ENCODE assay signal across 12 cellular contexts in the genomic region with DNA sequence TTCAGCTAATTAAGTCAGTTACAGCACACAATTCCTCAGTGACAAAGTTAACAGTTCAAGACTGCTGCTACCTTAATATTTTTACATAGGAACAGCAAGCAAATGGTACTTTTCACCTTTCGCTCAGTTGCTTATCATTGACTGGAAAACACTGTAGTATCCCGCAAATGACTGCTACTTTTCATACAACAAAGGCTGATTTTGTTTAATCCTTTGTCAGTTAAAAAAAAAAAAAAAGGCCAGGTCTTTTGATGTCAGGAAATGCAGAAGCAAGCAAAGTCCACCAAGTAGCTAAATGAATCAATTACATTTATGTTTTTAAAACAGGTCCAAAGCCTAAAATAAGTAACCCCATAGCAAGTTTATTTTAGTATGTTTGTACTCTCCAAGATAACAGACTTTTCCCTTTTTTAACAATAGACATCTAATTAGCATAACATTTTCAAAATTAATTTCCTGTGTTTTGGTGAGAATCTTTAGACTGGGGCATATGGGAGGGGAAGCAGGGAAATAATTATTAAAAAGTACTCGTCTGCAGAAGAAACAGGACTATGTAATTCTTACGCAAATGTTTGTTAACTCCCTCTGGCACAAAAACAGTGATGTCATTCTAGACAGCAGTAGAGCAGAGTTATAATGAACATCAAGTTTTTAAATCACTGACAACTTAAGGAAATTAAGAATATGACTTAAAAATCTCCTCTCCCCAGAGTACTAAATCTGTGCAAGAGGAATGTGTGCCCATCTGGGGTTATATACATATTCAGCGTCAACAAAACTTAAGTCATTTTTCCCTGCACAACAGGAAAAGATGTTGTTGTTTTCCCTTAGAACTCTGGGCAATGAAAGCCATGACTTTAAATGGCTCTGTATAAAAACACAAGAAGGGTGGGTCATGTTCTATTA. TPM values are rescaled to one million over a fixed set of nuclear protein-coding genes. Genes with fewer than 3 reads are reported as not detected.
DNase-seq lines count a peak whose midpoint lies in the region; ATAC-seq and TF ChIP-seq lines count a peak whose summit lies in the region.
"Had no signal": no experiment of that assay in that cellular context is flagged by ENCODE, and none has a peak within 500 bp of the region (broad histone marks: within the 10 kb centered on the region; RNA-seq: fewer than 3 reads in every experiment).

No MANE protein-coding gene starts in this region.

- H2AFZ ChIP-seq in parathyroid adenoma = no peak overlapping the region

- in situ Hi-C loops in SK-MEL-5 (cut with HindIII; ENCODE audit: low pct_unique_long_range_greater_than_20kb, low sequenced_read_pairs) = no loop called here

- peaks cover 37% of the 10 kb centered on the region for H3K79me2 ChIP-seq in parathyroid adenoma

- H3K27me3 ChIP-seq in parathyroid adenoma (ENCODE audit: control insufficient read depth, insufficient read depth, low read length) = no peaks in the 10 kb centered on the region

- H3K36me3 ChIP-seq in parathyroid adenoma (ENCODE audit: control insufficient read depth, insufficient read depth, low read length) = no peaks in the 10 kb centered on the region

- no peak overlapping the region for H3K4me3 ChIP-seq in parathyroid adenoma (ENCODE audit: low read depth, low read length)

- intact Hi-C loops in Calu3 (cut with micrococcal nuclease; ENCODE audit: unreplicated experiment) = no loop called here

- no peak overlapping the region for H3K4me3 Mint-ChIP-seq in Calu3 (ENCODE audit: low read depth, unreplicated experiment)

- ATAC-seq in HG03097 (IDR thresholded peaks at IDR 0.05; ENCODE audit: low FRiP score, unreplicated experiment) (no peak), GM19023 (IDR thresholded peaks at IDR 0.05; ENCODE audit: unreplicated experiment) (no peak)
- ATAC-seq: activated CD4-positive, CD25-positive, alpha-beta regulatory T cell treated with anti-CD3 and anti-CD28 coated beads, Interleukin-2, amount 50 U/mL, for 24 hours had no signal

- CTCF ChIA-PET in Calu3 (lab: Charles Lee) = interaction anchor here (0.7 to 1.8 kb wide), 6 partner anchors 21 to 147 kb away, joined by 3 to 10 read pairs (median 4); no protein-coding TSS in a partner anchor

- no peak overlapping the region for H3K9ac ChIP-seq in parathyroid adenoma

- TF ChIP-seq CTCF in Calu3 (IDR thresholded peaks at IDR 0.05; ENCODE audit: unreplicated experiment) (no peak), parathyroid adenoma (IDR thresholded peaks at IDR 0.05) (no peak)

- peak overlapping the region; percentile 40 for H3K27ac ChIP-seq in parathyroid adenoma

- H3K9me3 ChIP-seq in parathyroid adenoma (ENCODE audit: control insufficient read depth, low read length) = no peaks in the 10 kb centered on the region

- no peaks in the 10 kb centered on the region for H3K27me3 Mint-ChIP-seq in Calu3 (ENCODE audit: unreplicated experiment)

- no TSS peak for BruUV-seq in Calu3 (replicated peaks; lab: Mats Ljungman, UMichigan)

- H3K36me3 Mint-ChIP-seq in Calu3 (ENCODE audit: insufficient read depth, unreplicated experiment) = no peaks in the 10 kb centered on the region

- H3K9me3 Mint-ChIP-seq in Calu3 (ENCODE audit: low read depth, unreplicated experiment) = no peaks in the 10 kb centered on the region

- peaks cover 66% of the 10 kb centered on the region for H3K4me1 Mint-ChIP-seq in Calu3 (ENCODE audit: low read depth, unreplicated experiment)

- H3K4me1 ChIP-seq in parathyroid adenoma = no peaks in the 10 kb centered on the region

- DNase-seq in Calu3 (no peak), SK-MEL-5 (ENCODE audit: low read depth, low spot score) (peak; percentile 40), fibroblast of peridontal ligament (ENCODE audit: extremely low read depth) (peak; percentile 53), COLO829 (ENCODE audit: low spot score) (no peak), NCI-H2171 treated with DMSO at 0.1 percent for 48 hours (lab: John Stamatoyannopoulos, UW) (no peak)
- DNase-seq: DMS79, KBM-7, small intestine had no signal

- no peak overlapping the region for H3K4me2 ChIP-seq in parathyroid adenoma (ENCODE audit: low read length)

- peak overlapping the region; percentile 35 for H3K27ac Mint-ChIP-seq in Calu3 (ENCODE audit: unreplicated experiment)

RNA-seq across cellular contexts. Expression of gene PFDN1, which starts 9.6 kb away (rescaled TPM):
- 67.5 and 71.9 TPM in 2 replicates for total RNA-seq in Calu3 (2022)
- 68.3 and 82.2 TPM in 2 replicates for total RNA-seq in SK-MEL-5 (2014; rRNA removed; shearing (Covaris generic))
- 97.2 and 111 TPM in 2 replicates for polyA plus RNA-seq in SK-MEL-5 (2015; cell fraction: cytosol; rRNA removed)
- polyA plus RNA-seq in SK-MEL-5 (2015; cell fraction: nucleus; rRNA removed) = 20.0 and 38.5 TPM in 2 replicates

RNA-seq across cellular contexts. Expression of gene HBEGF, which starts 53.1 kb away (rescaled TPM):
- 6.4 and 7.2 TPM in 2 replicates for total RNA-seq in Calu3 (2022)
- total RNA-seq in SK-MEL-5 (2014; rRNA removed; shearing (Covaris generic)) = 12.2 and 13.4 TPM in 2 replicates
- polyA plus RNA-seq in SK-MEL-5 (2015; cell fraction: cytosol; rRNA removed) = 13.7 and 15.6 TPM in 2 replicates
- 4.9 and 8.7 TPM in 2 replicates for polyA plus RNA-seq in SK-MEL-5 (2015; cell fraction: nucleus; rRNA removed)

Comparison
In these comparisons a context has a peak if more than half of its experiments do, and no peak if none do; other contexts are left out.
1. DNase-seq: peak in SK-MEL-5 (single experiment) and fibroblast of peridontal ligament (single experiment); none in Calu3 (single experiment), COLO829 (single experiment) and NCI-H2171 treated with DMSO at 0.1 percent for 48 hours (single experiment).